ENCODE assay signal across 23 cellular contexts in genomic region chr4:67809502-67809901, GRCh38. TPM values are rescaled to one million over a fixed set of nuclear protein-coding genes. Genes with fewer than 3 reads are reported as not detected.
"Had no signal": no experiment of that assay in that cellular context is flagged by ENCODE, and none has a peak within 500 bp of the region (broad histone marks: within the 10 kb centered on the region; RNA-seq: fewer than 3 reads in every experiment).

No MANE protein-coding gene starts in this region.

- H3K4me1 ChIP-seq: gastrocnemius medialis, heart right ventricle, left lung, tibial artery, vagina had no signal

- FAIRE-seq: kidney had no signal

- H3K4me3 Mint-ChIP-seq: activated CD8-positive, alpha-beta T cell treated with anti-CD3 and anti-CD28 coated beads for 36 hours; activated naive CD8-positive, alpha-beta T cell treated with anti-CD3 and anti-CD28 coated beads for 36 hours; activated T-cell treated with anti-CD3 and anti-CD28 coated beads, Interleukin-2, amount 50 U/mL, for 4 hours; brain; dendritic cell treated with granulocyte-macrophage colony-stimulating factor and Interleukin-4, amounts not matched to agents 40 ng/mL and 50 ng/mL, for 4 days; effector memory CD8-positive, alpha-beta T cell; naive thymus-derived CD8-positive, alpha-beta T cell; T-helper 17 cell had no signal

- H3K27ac Mint-ChIP-seq: activated CD8-positive, alpha-beta T cell treated with anti-CD3 and anti-CD28 coated beads for 36 hours; activated naive CD8-positive, alpha-beta T cell treated with anti-CD3 and anti-CD28 coated beads for 36 hours; brain; dendritic cell treated with granulocyte-macrophage colony-stimulating factor and Interleukin-4, amounts not matched to agents 40 ng/mL and 50 ng/mL, for 4 days; effector memory CD8-positive, alpha-beta T cell; naive thymus-derived CD8-positive, alpha-beta T cell; T-helper 17 cell had no signal

- H3K4me3 ChIP-seq: gastrocnemius medialis, heart right ventricle, left lung, skin epidermis, tibial artery, vagina had no signal

- H3K4me1 Mint-ChIP-seq: activated naive CD8-positive, alpha-beta T cell treated with anti-CD3 and anti-CD28 coated beads for 36 hours; brain; T-helper 17 cell had no signal

- H3K27ac ChIP-seq: gastrocnemius medialis, heart right ventricle, left lung, skin epidermis, tibial artery, vagina had no signal

- H3K27me3 ChIP-seq: gastrocnemius medialis, heart right ventricle, left lung, tibial artery, vagina had no signal

- H3K27me3 Mint-ChIP-seq: activated CD8-positive, alpha-beta T cell treated with anti-CD3 and anti-CD28 coated beads for 36 hours; activated naive CD8-positive, alpha-beta T cell treated with anti-CD3 and anti-CD28 coated beads for 36 hours; brain; dendritic cell treated with granulocyte-macrophage colony-stimulating factor and Interleukin-4, amounts not matched to agents 40 ng/mL and 50 ng/mL, for 4 days; effector memory CD8-positive, alpha-beta T cell; T-helper 17 cell had no signal

- DNase-seq: activated CD4-positive, alpha-beta T cell treated with anti-CD3 and anti-CD28 coated beads for 48 hours; activated CD8-positive, alpha-beta T cell treated with anti-CD3 and anti-CD28 coated beads for 36 hours; activated naive CD8-positive, alpha-beta T cell treated with anti-CD3 and anti-CD28 coated beads for 36 hours; activated T-cell treated with anti-CD3 and anti-CD28 coated beads, Interleukin-2, amount 50 U/mL, for 4 hours; amygdala; effector memory CD8-positive, alpha-beta T cell; gastrocnemius medialis; heart right ventricle; kidney; left lung; naive thymus-derived CD8-positive, alpha-beta T cell; stimulated activated CD4-positive, alpha-beta T cell treated with anti-CD3 and anti-CD28 coated beads, Interleukin-15, amount 100 ng/mL, for 24 hours; stimulated activated CD4-positive, alpha-beta T cell treated with anti-CD3 and anti-CD28 coated beads, Interleukin-4, amount 100 ng/mL, for 24 hours; stimulated activated naive CD4-positive, alpha-beta T cell; T-helper 17 cell; tibial artery had no signal

- H3K9me3 ChIP-seq: gastrocnemius medialis, vagina had no signal

- H3K36me3 ChIP-seq: gastrocnemius medialis, left lung, vagina had no signal

RNA-seq across cellular contexts. Expression of gene GNRHR, which starts 55.3 kb away (rescaled TPM):
- total RNA-seq: activated CD8-positive, alpha-beta T cell treated with anti-CD3 and anti-CD28 coated beads for 36 hours; activated naive CD8-positive, alpha-beta T cell treated with anti-CD3 and anti-CD28 coated beads for 36 hours; activated T-cell treated with anti-CD3 and anti-CD28 coated beads, Interleukin-2, amount 50 U/mL, for 4 hours; epithelial cell of proximal tubule; gastrocnemius medialis; heart right ventricle; kidney; left lung; mucosa of gallbladder; naive thymus-derived CD8-positive, alpha-beta T cell; subcutaneous adipose tissue; T-helper 17 cell; vagina had no signal
- polyA plus RNA-seq: heart right ventricle; naive thymus-derived CD8-positive, alpha-beta T cell had no signal
